8 cellular contexts compared by ENCODE assay signal in genomic region chr18:9708882-9709877, GRCh38. TPM values are rescaled to one million over a fixed set of nuclear protein-coding genes. Genes with fewer than 3 reads are reported as not detected.
A peak's percentile ranks its signal among the peaks of the same experiment; 100 is the strongest.
DNase-seq lines count a peak whose midpoint lies in the region; ATAC-seq, FAIRE-seq and TF ChIP-seq lines count a peak whose summit lies in the region.

No MANE protein-coding gene starts in this region.

- H2AK5ac ChIP-seq in IMR-90 (ENCODE audit: low read depth, low read length) = peak overlapping the region; percentile 59; the same call in 1 of the 2 replicates

- H2BK120ac ChIP-seq in IMR-90 (ENCODE audit: low read depth, low read length) = peak overlapping the region; percentile 18

- no peaks in the 10 kb centered on the region for H3K36me3 Mint-ChIP-seq in CD4-positive, CD25-positive, alpha-beta regulatory T cell

- intact Hi-C loops in IMR-90 (cut with micrococcal nuclease) (loop anchor here (2.0 to 5.0 kb wide), 3 partner anchors 103 to 242 kb away; no protein-coding TSS in a partner anchor), GM12878 (cut with micrococcal nuclease; ENCODE audit: unreplicated experiment) (loop anchor here (10.0 kb wide), 1 partner anchor 94 kb away; the partner anchor contains the start of gene PPP4R1)

- peak overlapping the region; percentile 91 for H2AFZ ChIP-seq in IMR-90 (replicated peaks; ENCODE audit: low read length, poor library complexity)
- peak overlapping the region; percentile 54 for H2AFZ ChIP-seq in GM12878 (ENCODE audit: control insufficient read depth, low read depth, low read length)

- H3K27me3 ChIP-seq in CD4-positive, CD25-positive, alpha-beta regulatory T cell (ENCODE audit: control insufficient read depth, insufficient read depth, low read length) = peaks cover 32% of the 10 kb centered on the region
- H3K27me3 ChIP-seq in IMR-90 (ENCODE audit: control insufficient read depth, insufficient read depth, low read length) (no peaks in the 10 kb centered on the region), GM12878 (replicated peaks in 1 of 2; ENCODE audit: control insufficient read depth in 2 of 2, insufficient read depth in 2 of 2, low read length in 1 of 2) (peaks cover 2 to 10% of the 10 kb centered on the region in 2 experiments)

- POLR2A ChIA-PET in IMR-90 (lab: Charles Lee; ENCODE audit: unreplicated experiment) = no interaction called here
- POLR2A ChIA-PET in GM12878 (lab: Charles Lee) = no interaction called here

- FAIRE-seq in GM12878 (lab: Jason Lieb, UNC) = no peak

- H3K4me1 Mint-ChIP-seq in CD4-positive, CD25-positive, alpha-beta regulatory T cell = peaks cover 0 to 36% (median 22%) of the 10 kb centered on the region in 4 donors

- no peak for TF ChIP-seq CTCF in IMR-90 (conservative IDR thresholded peaks at IDR 0.05; ENCODE audit: low read depth, low read length)
- TF ChIP-seq CTCF in GM12878 (IDR thresholded peaks at IDR 0.05 in 2 of 3, conservative IDR thresholded peaks at IDR 0.05 in 1 of 3; ENCODE audit: control insufficient read depth in 2 of 3, extremely low read depth in 1 of 3, insufficient read depth in 1 of 3, low read depth in 3 of 3, low read length in 3 of 3) = no peak

- peaks cover 71% of the 10 kb centered on the region for H3K27me3 Mint-ChIP-seq in CD4-positive, CD25-positive, alpha-beta regulatory T cell

- H3K27ac Mint-ChIP-seq in CD4-positive, CD25-positive, alpha-beta regulatory T cell = no peak overlapping the region

- H3K4me2 ChIP-seq in IMR-90 (ENCODE audit: low read depth, low read length) = peak overlapping the region; percentile 93
- H3K4me2 ChIP-seq in GM12878 (ENCODE audit: control insufficient read depth, insufficient read depth) = peak overlapping the region; percentile 85

- no peak for ATAC-seq in CD4-positive, CD25-positive, alpha-beta regulatory T cell (ENCODE audit: low read depth in 2 of 2)
- ATAC-seq in IMR-90 (ENCODE audit: low read depth) (no peak), GM12878 (peak; percentile 24), HG03025 (IDR thresholded peaks at IDR 0.05; ENCODE audit: low FRiP score, unreplicated experiment) (no peak)

- H3K4me1 ChIP-seq in CD4-positive, CD25-positive, alpha-beta regulatory T cell (ENCODE audit: control insufficient read depth, insufficient read depth, low read length, poor library complexity, severe bottlenecking) = peaks cover 22% of the 10 kb centered on the region
- H3K4me1 ChIP-seq in IMR-90 (ENCODE audit: control insufficient read depth, insufficient read depth, low read length) (peaks cover 26% of the 10 kb centered on the region), GM12878 (ENCODE audit: control insufficient read depth, insufficient read depth, low read length) (peaks cover 37% of the 10 kb centered on the region)

- no CpG with 5 or more reads among the region's 44 CpGs for WGBS in IMR-90 (ENCODE audit: extremely low coverage in 2 of 2, insufficient read length in 1 of 2), 2 experiments
- WGBS in GM12878 (ENCODE audit: insufficient coverage, insufficient replicate concordance, low lambda C conversion rate, missing lambda C conversion rate) = 5% methylated on average over 43 of the region's 44 CpGs

- H3K4me3 Mint-ChIP-seq in CD4-positive, CD25-positive, alpha-beta regulatory T cell = peak overlapping the region; percentile 46 to 91 (median 79)

- TF ChIP-seq RAD21 in IMR-90 (IDR thresholded peaks at IDR 0.05; ENCODE audit: low read length) (no peak), GM12878 (IDR thresholded peaks at IDR 0.05; ENCODE audit: insufficient read depth, low read depth, low read length) (no peak)

- peaks cover 24% of the 10 kb centered on the region for H3K9me1 ChIP-seq in IMR-90 (ENCODE audit: insufficient read depth, low read length)

- H3K9me3 Mint-ChIP-seq in CD4-positive, CD25-positive, alpha-beta regulatory T cell = peaks cover 0 to 9% (median 0%) of the 10 kb centered on the region in 7 donors

- TF ChIP-seq POLR2A in IMR-90 (IDR thresholded peaks at IDR 0.05; ENCODE audit: low read depth, low read length) (no peak), GM12878 (IDR thresholded peaks at IDR 0.05; ENCODE audit: low read depth, low read length) (no peak)

- SMC1A ChIA-PET in GM12878 (lab: Charles Lee; ENCODE audit: uncharacterized antibody, unreplicated experiment) = no interaction called here

- peaks cover 34 to 57% of the 10 kb centered on the region in 2 experiments for H3K79me1 ChIP-seq in IMR-90 (ENCODE audit: low read depth in 1 of 2, low read length in 2 of 2)

- CTCF ChIA-PET in IMR-90 (lab: Yijun Ruan, JAX) = no interaction called here
- CTCF ChIA-PET in GM12878 (lab: Yijun Ruan, JAX) = no interaction called here

- H3K4me3 ChIP-seq in CD4-positive, CD25-positive, alpha-beta regulatory T cell (ENCODE audit: low read depth, low read length) = no peak overlapping the region
- H3K4me3 ChIP-seq in IMR-90 (ENCODE audit: insufficient read depth, low read depth, low read length) = peak overlapping the region; percentile 89
- peak overlapping the region; percentile 91 for H3K4me3 ChIP-seq in GM12878

- H4K20me1 ChIP-seq in IMR-90 (ENCODE audit: insufficient read depth, low read length) (peaks cover 17% of the 10 kb centered on the region; the same call in 1 of the 2 replicates), GM12878 (ENCODE audit: control insufficient read depth, insufficient read depth) (no peaks in the 10 kb centered on the region)

- RAD21 ChIA-PET in GM12878 (lab: Charles Lee; ENCODE audit: unreplicated experiment) = no interaction called here

- peak overlapping the region in 1 of 2 experiments; percentile 30; a peak in 2 of 4 replicates for H4K8ac ChIP-seq in IMR-90 (ENCODE audit: low read depth in 2 of 2, low read length in 2 of 2)

- H2BK5ac ChIP-seq in IMR-90 (ENCODE audit: low read depth, low read length, poor library complexity, severe bottlenecking) = no peak overlapping the region

- H4K5ac ChIP-seq in IMR-90 (ENCODE audit: low read depth, low read length) = peak overlapping the region; percentile 69; the same call in 1 of the 2 replicates

- H4K91ac ChIP-seq in IMR-90 (ENCODE audit: insufficient read depth, low read depth, low read length) = no peak overlapping the region

- peak overlapping the region; percentile 86 for H3K23ac ChIP-seq in IMR-90 (ENCODE audit: low read depth, low read length)

- peak overlapping the region; percentile 67 for H3K14ac ChIP-seq in IMR-90 (replicated peaks; ENCODE audit: low read depth, low read length)

- H2AK9ac ChIP-seq in IMR-90 (replicated peaks; ENCODE audit: low read depth, low read length, poor library complexity) = peak overlapping the region; percentile 71

- in situ Hi-C loops in IMR-90 (cut with MboI; ENCODE audit: low sequenced_read_pairs) (loop anchor here (25.0 kb wide), 1 partner anchor 228 kb away; no protein-coding TSS in a partner anchor), GM12878 (cut with MboI) (no loop called here)

- peak in 1 of 3 donors; percentile 47 for DNase-seq in CD4-positive, CD25-positive, alpha-beta regulatory T cell
- DNase-seq in IMR-90 = no peak
- no peak for DNase-seq in GM12878 (ENCODE audit: low read depth, low spot score)
- peak; percentile 30 for DNase-seq in iris pigment epithelial cell (ENCODE audit: low read depth)
- DNase-seq in stimulated activated CD8-positive, alpha-beta memory T cell treated with anti-CD3 and anti-CD28 coated beads, Interleukin-4, amount 100 ng/mL, for 48 hours = peak; percentile 31
- DNase-seq in NCI-H2227 (lab: John Stamatoyannopoulos, UW; ENCODE audit: unreplicated experiment) = no peak
- no peak for DNase-seq in activated gamma-delta T cell treated with Interleukin-2 at 50 U/mL for 16 hours

- H3K79me2 ChIP-seq in GM12878 (ENCODE audit: control insufficient read depth, insufficient read depth, low read length) = peaks cover 5% of the 10 kb centered on the region

- peak overlapping the region; percentile 75 for H3K9ac ChIP-seq in IMR-90 (ENCODE audit: low read depth, low read length)
- H3K9ac ChIP-seq in GM12878 (ENCODE audit: control insufficient read depth, insufficient read depth, low read length) = peak overlapping the region; percentile 79

- H3K9me3 ChIP-seq in CD4-positive, CD25-positive, alpha-beta regulatory T cell (ENCODE audit: control insufficient read depth in 2 of 2, low read length in 2 of 2) = no peaks in the 10 kb centered on the region
- H3K9me3 ChIP-seq in IMR-90 (ENCODE audit: control insufficient read depth, insufficient read depth, low read length) (no peaks in the 10 kb centered on the region), GM12878 (replicated peaks; ENCODE audit: control insufficient read depth, insufficient read depth, low read length) (no peaks in the 10 kb centered on the region; the same call in 2 of the 3 replicates)

- no peak for TF ChIP-seq EP300 in GM12878 (IDR thresholded peaks at IDR 0.05; ENCODE audit: borderline replicate concordance in 1 of 2, control insufficient read depth in 1 of 2, low read depth in 2 of 2, low read length in 2 of 2)

- no peak overlapping the region for H2BK15ac ChIP-seq in IMR-90 (ENCODE audit: low read depth, low read length)

- H3K27ac ChIP-seq in CD4-positive, CD25-positive, alpha-beta regulatory T cell (ENCODE audit: insufficient read depth, low read length, poor library complexity, severe bottlenecking) = no peak overlapping the region
- H3K27ac ChIP-seq in IMR-90 (ENCODE audit: insufficient read depth, low read length) = peak overlapping the region; percentile 57
- peak overlapping the region; percentile 47 for H3K27ac ChIP-seq in GM12878 (ENCODE audit: control insufficient read depth, insufficient read depth)

- H2BK20ac ChIP-seq in IMR-90 (ENCODE audit: low read depth, low read length) = no peak overlapping the region

- BruUV-seq in IMR-90 (replicated peaks; lab: Mats Ljungman, UMichigan) = TSS peak; percentile 32
- TSS peak; percentile 54 for BruUV-seq in GM12878 (replicated peaks; lab: Mats Ljungman, UMichigan)

- peak overlapping the region; percentile 72 for H3K18ac ChIP-seq in IMR-90 (ENCODE audit: low read depth, low read length)

- no peaks in the 10 kb centered on the region for H3K36me3 ChIP-seq in CD4-positive, CD25-positive, alpha-beta regulatory T cell (ENCODE audit: control insufficient read depth, insufficient read depth, low read length)
- H3K36me3 ChIP-seq in IMR-90 (ENCODE audit: control insufficient read depth, insufficient read depth, low read length) (no peaks in the 10 kb centered on the region), GM12878 (ENCODE audit: control insufficient read depth in 2 of 2, insufficient read depth in 2 of 2, low read length in 1 of 2) (no peaks in the 10 kb centered on the region)

- peak overlapping the region; percentile 62 for H3K4ac ChIP-seq in IMR-90 (ENCODE audit: low read depth, low read length)

- dilution Hi-C loops in IMR-90 (cut with HindIII; ENCODE audit: low sequenced_read_pairs, unreplicated experiment) = no loop called here

- H3K56ac ChIP-seq in IMR-90 (ENCODE audit: extremely low read depth, insufficient read depth, low read length) = no peak overlapping the region

RNA-seq across cellular contexts. Expression of gene RAB31, which starts 1.1 kb away (rescaled TPM):
- 5.8 TPM for total RNA-seq in CD4-positive, CD25-positive, alpha-beta regulatory T cell
- polyA plus RNA-seq in CD4-positive, CD25-positive, alpha-beta regulatory T cell = 1 to 10 TPM in 2 of 4 donors, under 1 TPM in 2; 0.78 to 2.4 (median 1.1) TPM
- 26.9 and 28.9 TPM in 2 replicates for total RNA-seq in IMR-90 (2012; rRNA removed)
- 12.3 and 13.8 TPM in 2 replicates for polyA plus RNA-seq in IMR-90 (2012; rRNA removed)
- polyA plus RNA-seq in IMR-90 (2012; cell fraction: cytosol; rRNA removed) = 5.7 and 7.0 TPM in 2 replicates
- polyA plus RNA-seq in IMR-90 (2012; cell fraction: nucleus; rRNA removed; ENCODE audit: low replicate concordance) = 13.4 and 18.7 TPM in 2 replicates
- total RNA-seq in GM12878 (2013; cell fraction: nucleolus; rRNA removed) = 5.0 and 9.0 TPM in 2 replicates
- 11.6 and 12.0 TPM in 2 replicates for total RNA-seq in GM12878 (2014; rRNA removed)
- total RNA-seq in GM12878 (2014; rRNA removed; fragmentation: Illumina TruSeq; extraction: Trizol) = 12.7 TPM in 2 replicates
- 19.4 and 23.3 TPM in 2 replicates for total RNA-seq in GM12878 (2021)
- polyA plus RNA-seq in GM12878 (2011; ENCODE audit: low read depth) = 5.2 TPM
- polyA plus RNA-seq in GM12878 (2011; rRNA removed) = 0.62 and 0.80 TPM in 2 replicates
- polyA plus RNA-seq in GM12878 (2011; cell fraction: cytosol; rRNA removed) = 0.40 and 1.1 TPM in 2 replicates
- 0.13 and 1.3 TPM in 2 replicates for polyA plus RNA-seq in GM12878 (2011; cell fraction: nucleus; rRNA removed)
- polyA plus RNA-seq in GM12878 (2012) = 7.3 and 9.0 TPM in 2 replicates
- polyA plus RNA-seq in GM12878 (2014; fragmentation: Illumina TruSeq; extraction: Trizol) = 14.8 and 17.5 TPM in 2 replicates
- 1 to 10 TPM; 6.4 to 8.9 TPM for polyA plus RNA-seq in GM12878 (2014; fragmentation: Nextera tagmentation; extraction: Ambion mirVana)
- 8.9 and 9.2 TPM in 2 replicates for polyA plus RNA-seq in GM12878 (2014; rRNA removed)
- polyA plus RNA-seq in GM12878 (2016; fragmentation: Nextera tagmentation; extraction: Ambion mirVana) = 10 to 100 TPM; 18.1 to 21.3 TPM
- 0.26 and 3.0 TPM in 2 replicates for polyA minus RNA-seq in GM12878 (2011; rRNA and poly(A)+ RNA removed)
- 1.7 TPM in 1 of 2 replicates, not detected in the other for polyA minus RNA-seq in GM12878 (2011; cell fraction: cytosol; rRNA and poly(A)+ RNA removed)
- polyA minus RNA-seq in GM12878 (2011; cell fraction: nucleus; rRNA and poly(A)+ RNA removed) = 0.60 and 4.4 TPM in 2 replicates

Comparison
In these comparisons a context has a peak if more than half of its experiments do, and no peak if none do; other contexts are left out.
1. DNase-seq: peak in iris pigment epithelial cell (single experiment) and stimulated activated CD8-positive, alpha-beta memory T cell treated with anti-CD3 and anti-CD28 coated beads, Interleukin-4, amount 100 ng/mL, for 48 hours (single experiment); none in IMR-90 (single experiment), GM12878 (single experiment), NCI-H2227 (single experiment) and activated gamma-delta T cell treated with Interleukin-2 at 50 U/mL for 16 hours (single experiment).